1 cellular context compared by ENCODE assay signal in the genomic region with DNA sequence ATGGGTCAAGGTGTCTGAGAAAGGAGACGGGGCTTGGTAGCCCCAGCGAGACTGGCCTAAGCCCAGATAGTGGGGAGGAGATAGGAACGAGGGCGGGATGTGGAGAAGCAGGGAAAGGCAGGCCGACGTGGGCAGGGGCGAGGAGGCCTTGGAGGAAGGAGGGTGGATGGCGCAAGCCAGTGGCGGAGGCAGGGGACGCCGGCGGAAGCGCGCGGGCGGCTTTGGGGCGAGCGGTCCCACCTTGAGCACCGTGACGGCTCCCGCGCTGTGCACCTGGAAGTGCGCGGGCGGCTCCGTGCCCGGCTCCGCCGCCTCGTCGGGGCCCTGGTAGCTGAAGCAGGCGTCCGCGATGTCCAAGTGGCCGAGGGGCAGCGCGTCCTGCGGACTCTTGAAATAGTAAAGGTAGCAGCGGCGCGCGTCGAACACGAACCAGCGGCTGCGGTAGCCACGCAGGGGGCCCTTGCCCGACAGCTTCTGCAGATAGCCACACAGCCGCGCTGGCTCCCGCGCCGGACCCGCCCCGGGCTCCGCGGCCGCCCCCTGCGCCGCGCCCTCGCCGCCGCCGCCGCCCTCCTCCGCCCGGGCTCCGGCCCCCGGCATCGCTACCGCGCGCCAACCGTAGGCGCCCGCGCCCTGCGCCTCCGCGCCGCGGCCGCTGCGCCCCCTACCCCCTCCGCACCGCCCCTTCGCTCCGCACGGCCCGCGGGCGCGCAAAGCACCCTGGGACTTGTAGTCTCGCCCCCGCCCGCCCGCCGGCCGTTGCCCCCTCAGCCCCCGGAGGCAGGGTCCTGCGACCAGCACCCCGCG.
TF ChIP-seq lines count a peak whose summit lies in the region.

Gene TBC1D2B, minus strand, starts transcription at position 659 of the 807 bp plus-strand sequence. Its CDS starts 59 bp downstream, at position 600.

TF ChIP-seq in HepG2, 621 proteins besides CTCF, POLR2A, EP300 and RAD21 (continued from another document and continues in another):
- TF ChIP-seq PREB (CRISPR knock-in tag; IDR thresholded peaks at IDR 0.05) = no peak
- 0 out of 2 replicates have a peak, but pooled peaks have one; percentile 24 for TF ChIP-seq IRX3 (CRISPR knock-in tag; IDR thresholded peaks at IDR 0.05; ENCODE audit: borderline replicate concordance, low read depth)
- TF ChIP-seq ZNF724P (CRISPR knock-in tag; IDR thresholded peaks at IDR 0.05; ENCODE audit: borderline replicate concordance) = no peak
- TF ChIP-seq, protein P1, sequence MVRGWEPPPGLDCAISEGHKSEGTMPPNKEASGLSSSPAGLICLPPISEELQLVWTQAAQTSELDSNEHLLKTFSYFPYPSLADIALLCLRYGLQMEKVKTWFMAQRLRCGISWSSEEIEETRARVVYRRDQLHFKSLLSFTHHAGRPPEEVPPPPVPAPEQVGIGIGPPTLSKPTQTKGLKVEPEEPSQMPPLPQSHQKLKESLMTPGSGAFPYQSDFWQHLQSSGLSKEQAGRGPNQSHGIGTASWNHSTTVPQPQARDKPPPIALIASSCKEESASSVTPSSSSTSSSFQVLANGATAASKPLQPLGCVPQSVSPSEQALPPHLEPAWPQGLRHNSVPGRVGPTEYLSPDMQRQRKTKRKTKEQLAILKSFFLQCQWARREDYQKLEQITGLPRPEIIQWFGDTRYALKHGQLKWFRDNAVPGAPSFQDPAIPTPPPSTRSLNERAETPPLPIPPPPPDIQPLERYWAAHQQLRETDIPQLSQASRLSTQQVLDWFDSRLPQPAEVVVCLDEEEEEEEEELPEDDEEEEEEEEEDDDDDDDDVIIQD (CRISPR knock-in tag; IDR thresholded peaks at IDR 0.05; ENCODE audit: low read depth) = no peak
- TF ChIP-seq, protein P2, sequence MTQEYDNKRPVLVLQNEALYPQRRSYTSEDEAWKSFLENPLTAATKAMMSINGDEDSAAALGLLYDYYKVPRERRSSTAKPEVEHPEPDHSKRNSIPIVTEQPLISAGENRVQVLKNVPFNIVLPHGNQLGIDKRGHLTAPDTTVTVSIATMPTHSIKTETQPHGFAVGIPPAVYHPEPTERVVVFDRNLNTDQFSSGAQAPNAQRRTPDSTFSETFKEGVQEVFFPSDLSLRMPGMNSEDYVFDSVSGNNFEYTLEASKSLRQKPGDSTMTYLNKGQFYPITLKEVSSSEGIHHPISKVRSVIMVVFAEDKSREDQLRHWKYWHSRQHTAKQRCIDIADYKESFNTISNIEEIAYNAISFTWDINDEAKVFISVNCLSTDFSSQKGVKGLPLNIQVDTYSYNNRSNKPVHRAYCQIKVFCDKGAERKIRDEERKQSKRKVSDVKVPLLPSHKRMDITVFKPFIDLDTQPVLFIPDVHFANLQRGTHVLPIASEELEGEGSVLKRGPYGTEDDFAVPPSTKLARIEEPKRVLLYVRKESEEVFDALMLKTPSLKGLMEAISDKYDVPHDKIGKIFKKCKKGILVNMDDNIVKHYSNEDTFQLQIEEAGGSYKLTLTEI (CRISPR knock-in tag; conservative IDR thresholded peaks at IDR 0.05) = no peak
- no peak for TF ChIP-seq NBN (conservative IDR thresholded peaks at IDR 0.05)
- TF ChIP-seq CENPX (CRISPR knock-in tag; IDR thresholded peaks at IDR 0.05) = no peak
- TF ChIP-seq SKIL (CRISPR knock-in tag; IDR thresholded peaks at IDR 0.05; ENCODE audit: borderline replicate concordance) = no peak
- peak; percentile 43; the same call in 1 of the 2 replicates for TF ChIP-seq TAF1 (CRISPR knock-in tag; IDR thresholded peaks at IDR 0.05)
- TF ChIP-seq NR2F6 (IDR thresholded peaks at IDR 0.05) = no peak
- TF ChIP-seq NR2F6 (CRISPR knock-in tag; IDR thresholded peaks at IDR 0.05) = no peak
- no peak for TF ChIP-seq JUNB (CRISPR knock-in tag; IDR thresholded peaks at IDR 0.05; ENCODE audit: borderline replicate concordance)
- TF ChIP-seq ETV6 (CRISPR knock-in tag; conservative IDR thresholded peaks at IDR 0.05) = no peak
- no peak for TF ChIP-seq EHMT2 (IDR thresholded peaks at IDR 0.05; ENCODE audit: borderline replicate concordance, low read depth, low read length)
- no peak for TF ChIP-seq SIX4 (CRISPR knock-in tag; IDR thresholded peaks at IDR 0.05)
- TF ChIP-seq MTF1 (CRISPR knock-in tag; IDR thresholded peaks at IDR 0.05) = peak; percentile 96
- no peak for TF ChIP-seq ZSCAN31 (CRISPR knock-in tag; IDR thresholded peaks at IDR 0.05; ENCODE audit: low read depth)
- no peak for TF ChIP-seq MAFF (IDR thresholded peaks at IDR 0.05; ENCODE audit: low read depth, low read length)
- peak; percentile 18; the same call in 1 of the 2 replicates for TF ChIP-seq KDM2A (CRISPR knock-in tag; IDR thresholded peaks at IDR 0.05; ENCODE audit: borderline replicate concordance, low read depth)
- TF ChIP-seq SNAPC2 (CRISPR knock-in tag; IDR thresholded peaks at IDR 0.05) = no peak
- no peak for TF ChIP-seq TOPORS (CRISPR knock-in tag; IDR thresholded peaks at IDR 0.05)
- no peak for TF ChIP-seq RFX3 (CRISPR knock-in tag; IDR thresholded peaks at IDR 0.05)
- TF ChIP-seq AHR (CRISPR knock-in tag; IDR thresholded peaks at IDR 0.05) = no peak
- TF ChIP-seq SSRP1 (CRISPR knock-in tag; IDR thresholded peaks at IDR 0.05) = no peak
- TF ChIP-seq USF2 (IDR thresholded peaks at IDR 0.05; ENCODE audit: low read depth, low read length) = no peak
- TF ChIP-seq USF2 (CRISPR knock-in tag; IDR thresholded peaks at IDR 0.05; ENCODE audit: borderline replicate concordance) = no peak
- TF ChIP-seq ZNF607 (CRISPR knock-in tag; IDR thresholded peaks at IDR 0.05; ENCODE audit: borderline replicate concordance) = no peak
- no peak for TF ChIP-seq SMYD3 (CRISPR knock-in tag; IDR thresholded peaks at IDR 0.05)
- TF ChIP-seq RFXANK (CRISPR knock-in tag; IDR thresholded peaks at IDR 0.05) = no peak
- TF ChIP-seq HMG20A (CRISPR knock-in tag; IDR thresholded peaks at IDR 0.05; ENCODE audit: borderline replicate concordance) = no peak
- 0 out of 2 replicates have a peak, but pooled peaks have one; percentile 17 for TF ChIP-seq EEA1 (CRISPR knock-in tag; IDR thresholded peaks at IDR 0.05; ENCODE audit: borderline replicate concordance)
- no peak for TF ChIP-seq GPN1 (CRISPR knock-in tag; IDR thresholded peaks at IDR 0.05; ENCODE audit: borderline replicate concordance)
- TF ChIP-seq SIX1 (CRISPR knock-in tag; IDR thresholded peaks at IDR 0.05; ENCODE audit: borderline replicate concordance) = no peak
- TF ChIP-seq SAP130 (CRISPR knock-in tag; IDR thresholded peaks at IDR 0.05; ENCODE audit: low read depth) = no peak; the same call in 1 of the 2 replicates
- TF ChIP-seq ZNF326 (CRISPR knock-in tag; IDR thresholded peaks at IDR 0.05; ENCODE audit: borderline replicate concordance) = no peak
- no peak for TF ChIP-seq NCOR1 (IDR thresholded peaks at IDR 0.05; ENCODE audit: borderline replicate concordance, low read length)
- no peak for TF ChIP-seq ZNF75D (CRISPR knock-in tag; IDR thresholded peaks at IDR 0.05; ENCODE audit: borderline replicate concordance)
- TF ChIP-seq GTF3A (CRISPR knock-in tag; conservative IDR thresholded peaks at IDR 0.05) = no peak
- TF ChIP-seq ZBTB14 (CRISPR knock-in tag; IDR thresholded peaks at IDR 0.05) = no peak; the same call in 1 of the 2 replicates
- no peak for TF ChIP-seq RFX1 (IDR thresholded peaks at IDR 0.05)
- TF ChIP-seq, protein P3, sequence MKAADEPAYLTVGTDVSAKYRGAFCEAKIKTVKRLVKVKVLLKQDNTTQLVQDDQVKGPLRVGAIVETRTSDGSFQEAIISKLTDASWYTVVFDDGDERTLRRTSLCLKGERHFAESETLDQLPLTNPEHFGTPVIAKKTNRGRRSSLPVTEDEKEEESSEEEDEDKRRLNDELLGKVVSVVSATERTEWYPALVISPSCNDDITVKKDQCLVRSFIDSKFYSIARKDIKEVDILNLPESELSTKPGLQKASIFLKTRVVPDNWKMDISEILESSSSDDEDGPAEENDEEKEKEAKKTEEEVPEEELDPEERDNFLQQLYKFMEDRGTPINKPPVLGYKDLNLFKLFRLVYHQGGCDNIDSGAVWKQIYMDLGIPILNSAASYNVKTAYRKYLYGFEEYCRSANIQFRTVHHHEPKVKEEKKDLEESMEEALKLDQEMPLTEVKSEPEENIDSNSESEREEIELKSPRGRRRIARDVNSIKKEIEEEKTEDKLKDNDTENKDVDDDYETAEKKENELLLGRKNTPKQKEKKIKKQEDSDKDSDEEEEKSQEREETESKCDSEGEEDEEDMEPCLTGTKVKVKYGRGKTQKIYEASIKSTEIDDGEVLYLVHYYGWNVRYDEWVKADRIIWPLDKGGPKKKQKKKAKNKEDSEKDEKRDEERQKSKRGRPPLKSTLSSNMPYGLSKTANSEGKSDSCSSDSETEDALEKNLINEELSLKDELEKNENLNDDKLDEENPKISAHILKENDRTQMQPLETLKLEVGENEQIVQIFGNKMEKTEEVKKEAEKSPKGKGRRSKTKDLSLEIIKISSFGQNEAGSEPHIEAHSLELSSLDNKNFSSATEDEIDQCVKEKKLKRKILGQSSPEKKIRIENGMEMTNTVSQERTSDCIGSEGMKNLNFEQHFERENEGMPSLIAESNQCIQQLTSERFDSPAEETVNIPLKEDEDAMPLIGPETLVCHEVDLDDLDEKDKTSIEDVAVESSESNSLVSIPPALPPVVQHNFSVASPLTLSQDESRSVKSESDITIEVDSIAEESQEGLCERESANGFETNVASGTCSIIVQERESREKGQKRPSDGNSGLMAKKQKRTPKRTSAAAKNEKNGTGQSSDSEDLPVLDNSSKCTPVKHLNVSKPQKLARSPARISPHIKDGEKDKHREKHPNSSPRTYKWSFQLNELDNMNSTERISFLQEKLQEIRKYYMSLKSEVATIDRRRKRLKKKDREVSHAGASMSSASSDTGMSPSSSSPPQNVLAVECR (CRISPR knock-in tag; IDR thresholded peaks at IDR 0.05; ENCODE audit: borderline replicate concordance) = peak; percentile 65
- no peak for TF ChIP-seq JDP2 (CRISPR knock-in tag; IDR thresholded peaks at IDR 0.05; ENCODE audit: borderline replicate concordance)
- TF ChIP-seq, protein P4, sequence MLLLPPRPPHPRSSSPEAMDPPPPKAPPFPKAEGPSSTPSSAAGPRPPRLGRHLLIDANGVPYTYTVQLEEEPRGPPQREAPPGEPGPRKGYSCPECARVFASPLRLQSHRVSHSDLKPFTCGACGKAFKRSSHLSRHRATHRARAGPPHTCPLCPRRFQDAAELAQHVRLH (CRISPR knock-in tag; IDR thresholded peaks at IDR 0.05; ENCODE audit: borderline replicate concordance, low read depth) = no peak
- TF ChIP-seq ZNF670 (CRISPR knock-in tag; IDR thresholded peaks at IDR 0.05; ENCODE audit: borderline replicate concordance) = no peak
- TF ChIP-seq HNRNPLL (IDR thresholded peaks at IDR 0.05; ENCODE audit: low read depth, low read length, poor library complexity, severe bottlenecking) = peak; percentile 88
